Comparison of ENCODE assay signal across 25 cellular contexts in the genomic region with DNA sequence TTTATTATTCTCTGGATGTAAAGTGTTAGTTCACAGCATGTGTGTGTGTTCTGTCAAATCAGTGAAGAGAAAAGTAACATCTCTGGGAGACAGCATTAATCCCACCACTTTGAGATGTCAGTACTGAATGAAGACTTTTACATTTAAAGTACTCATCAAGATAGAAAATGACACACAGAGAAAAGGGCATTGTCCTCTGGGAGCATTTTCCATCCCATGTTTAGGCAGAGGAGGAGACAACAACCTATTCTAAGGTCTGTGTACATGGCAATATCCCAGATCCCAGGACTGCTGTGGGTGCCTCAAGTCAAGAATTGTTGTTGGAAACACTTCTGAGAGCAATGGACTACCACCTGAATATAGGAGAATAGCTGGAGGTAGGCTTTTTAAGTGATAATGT.
DNase-seq lines count a peak whose midpoint lies in the region; ATAC-seq and TF ChIP-seq lines count a peak whose summit lies in the region.
"Had no signal": no experiment of that assay in that cellular context is flagged by ENCODE, and none has a peak within 500 bp of the region (broad histone marks: within the 10 kb centered on the region; RNA-seq: fewer than 3 reads in every experiment).

No MANE protein-coding gene starts in this region.

- POLR2A ChIA-PET in A673 (lab: Charles Lee; ENCODE audit: low non-redundant PET) = no interaction called here
- POLR2A ChIA-PET in CD8-positive, alpha-beta memory T cell (lab: Charles Lee) = no interaction called here

- no peaks in the 10 kb centered on the region for H3K36me3 ChIP-seq in A673 (ENCODE audit: insufficient read depth, low read length, poor library complexity, severe bottlenecking)
- H3K36me3 ChIP-seq in CD8-positive, alpha-beta memory T cell (ENCODE audit: insufficient read depth, low read length) = no peaks in the 10 kb centered on the region
- H3K36me3 ChIP-seq: adrenal gland, Peyer's patch had no signal

- H3K27me3 ChIP-seq in A673 (replicated peaks; ENCODE audit: insufficient read depth, low read depth, low read length, poor library complexity) = no peaks in the 10 kb centered on the region
- H3K27me3 ChIP-seq in CD8-positive, alpha-beta memory T cell (ENCODE audit: insufficient read depth, low read length, poor library complexity, severe bottlenecking) = no peaks in the 10 kb centered on the region
- H3K27me3 ChIP-seq: adrenal gland, Peyer's patch had no signal

- peaks cover 0 to 6% (median 2%) of the 10 kb centered on the region in 5 donors for H3K9me3 Mint-ChIP-seq in CD8-positive, alpha-beta memory T cell
- H3K9me3 Mint-ChIP-seq: activated T-cell treated with anti-CD3 and anti-CD28 coated beads, Interleukin-2, amount 50 U/mL, for 72 hours had no signal

- no peak overlapping the region for H3K27ac Mint-ChIP-seq in CD8-positive, alpha-beta memory T cell
- H3K27ac Mint-ChIP-seq: activated T-cell treated with anti-CD3 and anti-CD28 coated beads, Interleukin-2, amount 50 U/mL, for 72 hours; stimulated activated memory B cell treated with anti-CD40 and anti-IgM and Interleukin-4, amounts not matched to agents 10 μg/mL and 1 μg/mL and 100 μg/mL, for 72 hours had no signal

- ATAC-seq in HG03039 (IDR thresholded peaks at IDR 0.05; ENCODE audit: unreplicated experiment) = no peak
- ATAC-seq: activated T-cell treated with anti-CD3 and anti-CD28 coated beads, Interleukin-2, amount 50 U/mL, for 72 hours; sciatic nerve had no signal

- intact Hi-C loops in A673 (cut with micrococcal nuclease; ENCODE audit: unreplicated experiment) = loop anchor here (2.0 to 10.0 kb wide), 5 partner anchors 115 to 795 kb away; no protein-coding TSS in a partner anchor

- peaks cover 23% of the 10 kb centered on the region for H3K4me1 ChIP-seq in A673 (ENCODE audit: insufficient read depth, low read length, poor library complexity, severe bottlenecking)
- no peaks in the 10 kb centered on the region for H3K4me1 ChIP-seq in CD8-positive, alpha-beta memory T cell (ENCODE audit: insufficient read depth, low read length)
- H3K4me1 ChIP-seq: adrenal gland, Peyer's patch had no signal

- no peaks in the 10 kb centered on the region for H3K4me1 Mint-ChIP-seq in CD8-positive, alpha-beta memory T cell
- H3K4me1 Mint-ChIP-seq: CD14-positive monocyte; stimulated activated memory B cell treated with anti-CD40 and anti-IgM and Interleukin-4, amounts not matched to agents 10 μg/mL and 1 μg/mL and 100 μg/mL, for 72 hours had no signal

- H3K9me3 ChIP-seq in A673 (ENCODE audit: low read depth, low read length, poor library complexity, severe bottlenecking) = peaks cover 11% of the 10 kb centered on the region
- no peaks in the 10 kb centered on the region for H3K9me3 ChIP-seq in CD8-positive, alpha-beta memory T cell (ENCODE audit: low read length)
- H3K9me3 ChIP-seq: Peyer's patch had no signal

- no TSS peak for BruUV-seq in A673 (replicated peaks; lab: Mats Ljungman, UMichigan)

- no peak overlapping the region for H3K4me3 ChIP-seq in A673 (ENCODE audit: low read depth, low read length, poor library complexity, severe bottlenecking)
- H3K4me3 ChIP-seq in CD8-positive, alpha-beta memory T cell (ENCODE audit: low read length) = no peak overlapping the region
- H3K4me3 ChIP-seq: adrenal gland, lung, Peyer's patch had no signal

- DNase-seq in DMS153 treated with DMSO at 0.1 percent for 48 hours (lab: John Stamatoyannopoulos, UW; ENCODE audit: unreplicated experiment) (peak; percentile 9), DMS153 (lab: John Stamatoyannopoulos, UW) (no peak), A673 (ENCODE audit: low spot score) (peak; percentile 37), NCI-H345 (lab: John Stamatoyannopoulos, UW) (peak; percentile 29), inferior parietal cortex (ENCODE audit: extremely low spot score) (peak; percentile 32)
- DNase-seq in activated CD4-positive, alpha-beta T cell treated with anti-CD3 and anti-CD28 coated beads, Interleukin-2, amount 50 U/mL, for 4 hours = no peak
- DNase-seq in CD8-positive, alpha-beta memory T cell = no peak
- DNase-seq: activated CD4-positive, CD25-positive, alpha-beta regulatory T cell; activated naive CD4-positive, alpha-beta T cell treated with Interleukin-2 at 50 U/mL for 16 hours; activated T-cell treated with anti-CD3 and anti-CD28 coated beads, Interleukin-2, amount 50 U/mL, for 72 hours; adrenal gland; EL; kidney; MM.1S; NCI-H524; Peyer's patch; stimulated activated CD4-positive, alpha-beta T cell treated with anti-CD3 and anti-CD28 coated beads, Interleukin-4, amount 100 ng/mL, for 4 hours had no signal

- CTCF ChIA-PET in A673 (lab: Charles Lee) = interaction anchor here (0.6 to 2.4 kb wide), 2 partner anchors 446 to 461 kb away, joined by 3 to 25 read pairs; no protein-coding TSS in a partner anchor
- CTCF ChIA-PET in CD8-positive, alpha-beta memory T cell (lab: Charles Lee) = no interaction called here

- no peak overlapping the region for H3K4me3 Mint-ChIP-seq in CD8-positive, alpha-beta memory T cell
- H3K4me3 Mint-ChIP-seq: activated T-cell treated with anti-CD3 and anti-CD28 coated beads, Interleukin-2, amount 50 U/mL, for 72 hours; CD14-positive monocyte; neural crest cell; stimulated activated memory B cell treated with anti-CD40 and anti-IgM and Interleukin-4, amounts not matched to agents 10 μg/mL and 1 μg/mL and 100 μg/mL, for 72 hours had no signal

- H3K27me3 Mint-ChIP-seq in CD8-positive, alpha-beta memory T cell = peaks cover 4 to 10% of the 10 kb centered on the region in 2 donors

- H3K27ac ChIP-seq in A673 (ENCODE audit: low read depth, low read length, poor library complexity, severe bottlenecking) = no peak overlapping the region
- H3K27ac ChIP-seq in CD8-positive, alpha-beta memory T cell (ENCODE audit: low read depth, low read length) = no peak overlapping the region
- H3K27ac ChIP-seq: 22Rv1, adrenal gland, KMS-11, Peyer's patch had no signal

- no peaks in the 10 kb centered on the region for H3K36me3 Mint-ChIP-seq in CD8-positive, alpha-beta memory T cell
- H3K36me3 Mint-ChIP-seq: CD14-positive monocyte had no signal

- TF ChIP-seq CTCF in A673 (conservative IDR thresholded peaks at IDR 0.05; ENCODE audit: low read depth, low read length) = no peak

Comparison
In these comparisons a context has a peak if more than half of its experiments do, and no peak if none do; other contexts are left out.
1. DNase-seq: peak in DMS153 treated with DMSO at 0.1 percent for 48 hours (single experiment), A673 (single experiment), NCI-H345 (single experiment) and inferior parietal cortex (single experiment); none in DMS153 (single experiment), activated CD4-positive, alpha-beta T cell treated with anti-CD3 and anti-CD28 coated beads, Interleukin-2, amount 50 U/mL, for 4 hours (0 of 2) and CD8-positive, alpha-beta memory T cell (0 of 5).